26 cellular contexts compared by ENCODE assay signal in the genomic region with DNA sequence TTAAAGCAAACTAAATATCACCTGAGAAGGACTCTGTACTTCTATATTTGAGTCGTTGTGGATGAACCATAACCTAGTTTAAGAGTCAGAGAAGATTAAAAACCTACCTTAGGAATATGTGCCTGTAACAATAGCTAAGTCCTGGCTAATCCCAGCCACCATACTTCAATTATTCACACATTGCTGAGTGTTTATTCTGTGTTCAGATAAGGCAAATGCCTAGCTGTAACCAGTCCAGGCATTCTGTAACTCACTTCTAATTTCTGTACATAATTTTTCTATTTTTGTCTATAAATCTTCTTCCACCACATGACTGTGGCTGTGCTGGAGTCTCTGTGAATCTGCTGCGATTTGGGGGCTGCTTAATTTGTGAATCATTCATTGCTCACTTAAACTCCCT.
"Had no signal": no experiment of that assay in that cellular context is flagged by ENCODE, and none has a peak within 500 bp of the region (broad histone marks: within the 10 kb centered on the region; RNA-seq: fewer than 3 reads in every experiment).

No MANE protein-coding gene starts in this region.

- FAIRE-seq: colon, pancreas had no signal

- H3K36me3 ChIP-seq: gastroesophageal sphincter, heart left ventricle, neutrophil, pancreas, right lobe of liver, stomach, thyroid gland, vagina had no signal

- H3K27ac ChIP-seq: foreskin keratinocyte, gastroesophageal sphincter, heart left ventricle, neutrophil, pancreas, right lobe of liver, stomach, thyroid gland, vagina had no signal

- DNase-seq: dorsolateral prefrontal cortex; effector CD4-positive, alpha-beta T cell; foreskin keratinocyte; heart left ventricle; hippocampal formation; islet precursor cell; kidney glomerular epithelial cell; left colon; natural killer cell; pancreas; retina; right lobe of liver; stimulated activated CD4-positive, alpha-beta T cell treated with anti-CD3 and anti-CD28 coated beads, Interleukin-12 subunit alpha, Interleukin-12 subunit beta, amount 100 ng/mL, for 4 hours; stimulated activated CD4-positive, alpha-beta T cell treated with anti-CD3 and anti-CD28 coated beads, Interleukin-1b, Interleukin-23, amount 100 ng/mL, for 48 hours; stimulated activated CD4-positive, alpha-beta T cell treated with anti-CD3 and anti-CD28 coated beads, Interleukin-4, amount 100 ng/mL, for 1 hour; stimulated activated naive CD4-positive, alpha-beta T cell treated with Interleukin-2 at 50 U/mL for 16 hours; stomach; thyroid gland; trophoblast cell had no signal

- H3K4me2 ChIP-seq: smooth muscle cell had no signal

- H3K27me3 ChIP-seq: dorsolateral prefrontal cortex, foreskin keratinocyte, gastroesophageal sphincter, heart left ventricle, neutrophil, pancreas, right lobe of liver, stomach, thyroid gland, vagina had no signal

- H3K4me3 ChIP-seq: dorsolateral prefrontal cortex, gastroesophageal sphincter, heart left ventricle, lung, pancreas, right lobe of liver, smooth muscle cell, stomach, thyroid gland, vagina had no signal

- H3K9me3 ChIP-seq: gastroesophageal sphincter, heart left ventricle, neutrophil, pancreas, right lobe of liver, stomach, thyroid gland, vagina had no signal

- ATAC-seq: foreskin keratinocyte; gastroesophageal sphincter; heart left ventricle; left colon; natural killer cell; right lobe of liver; stimulated activated effector memory CD8-positive, alpha-beta T cell treated with anti-CD3 and anti-CD28 coated beads, Interleukin-12 subunit alpha, Interleukin-12 subunit beta, amount 100 ng/mL, for 72 hours had no signal

- H3K4me1 ChIP-seq: foreskin keratinocyte, right lobe of liver, vagina had no signal
